22 cellular contexts compared by ENCODE assay signal in the genomic region with DNA sequence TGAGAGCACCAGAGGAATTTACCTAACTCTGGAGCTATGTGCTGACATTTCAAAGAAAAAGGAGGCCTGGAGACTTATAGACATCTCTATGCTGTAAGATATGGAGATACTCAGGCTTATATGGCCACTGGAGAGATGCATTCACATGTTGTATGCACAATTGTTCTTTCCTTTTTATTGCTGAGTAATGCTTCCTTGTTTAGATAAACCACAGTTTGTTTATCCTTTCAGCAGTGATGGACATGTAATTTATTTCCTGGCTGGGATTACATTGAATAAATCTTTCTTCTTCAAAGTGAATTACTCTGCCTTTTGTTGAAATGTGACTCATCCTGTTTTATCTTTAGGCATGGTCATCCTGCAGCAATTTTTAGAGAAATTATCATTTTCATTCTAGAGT.
"Had no signal": no experiment of that assay in that cellular context is flagged by ENCODE, and none has a peak within 500 bp of the region (broad histone marks: within the 10 kb centered on the region; RNA-seq: fewer than 3 reads in every experiment).

No MANE protein-coding gene starts in this region.

- H3K27me3 Mint-ChIP-seq: naive thymus-derived CD4-positive, alpha-beta T cell; stimulated activated memory B cell treated with anti-CD40 and anti-IgM and Interleukin-4, amounts not matched to agents 10 μg/mL and 1 μg/mL and 100 μg/mL, for 72 hours; stimulated activated naive CD8-positive, alpha-beta T cell treated with anti-CD3 and anti-CD28 coated beads, Interleukin-15, amount 100 ng/mL, for 72 hours had no signal

- H3K4me1 Mint-ChIP-seq: naive thymus-derived CD4-positive, alpha-beta T cell; stimulated activated memory B cell treated with anti-CD40 and anti-IgM and Interleukin-4, amounts not matched to agents 10 μg/mL and 1 μg/mL and 100 μg/mL, for 72 hours; stimulated activated naive CD8-positive, alpha-beta T cell treated with anti-CD3 and anti-CD28 coated beads, Interleukin-15, amount 100 ng/mL, for 72 hours had no signal

- H3K27me3 ChIP-seq: esophagus squamous epithelium, gastroesophageal sphincter, spleen, testis, transverse colon had no signal

- H3K36me3 Mint-ChIP-seq: naive thymus-derived CD4-positive, alpha-beta T cell; stimulated activated memory B cell treated with anti-CD40 and anti-IgM and Interleukin-4, amounts not matched to agents 10 μg/mL and 1 μg/mL and 100 μg/mL, for 72 hours had no signal

- H3K4me3 ChIP-seq: esophagus squamous epithelium, gastroesophageal sphincter, lung, psoas muscle, spleen, testis, transverse colon had no signal

- H3K9me3 Mint-ChIP-seq: nephron progenitor cell had no signal

- H3K4me1 ChIP-seq: esophagus squamous epithelium, gastroesophageal sphincter, parathyroid adenoma, psoas muscle, spleen, testis, transverse colon had no signal

- H3K9me3 ChIP-seq: esophagus squamous epithelium, gastroesophageal sphincter, psoas muscle, testis, transverse colon had no signal

- DNase-seq: dermis blood vessel endothelial cell; esophagus squamous epithelium; foreskin fibroblast; glutamatergic neuron; left colon; left ventricle myocardium superior; naive thymus-derived CD4-positive, alpha-beta T cell; nephron progenitor cell; psoas muscle; retina; spleen; stimulated activated CD4-positive, alpha-beta T cell treated with anti-CD3 and anti-CD28 coated beads, Interleukin-15, amount 100 ng/mL, for 24 hours; stimulated activated CD4-positive, alpha-beta T cell treated with anti-CD3 and anti-CD28 coated beads, Interleukin-1b, Interleukin-23, amount 100 ng/mL, for 48 hours; stimulated activated CD4-positive, alpha-beta T cell treated with anti-CD3 and anti-CD28 coated beads, Interleukin-4, amount 100 ng/mL, for 24 hours; stimulated activated naive CD8-positive, alpha-beta T cell treated with anti-CD3 and anti-CD28 coated beads, Interleukin-15, amount 100 ng/mL, for 72 hours; testis; transverse colon had no signal

- H3K27ac Mint-ChIP-seq: naive thymus-derived CD4-positive, alpha-beta T cell; nephron progenitor cell; stimulated activated memory B cell treated with anti-CD40 and anti-IgM and Interleukin-4, amounts not matched to agents 10 μg/mL and 1 μg/mL and 100 μg/mL, for 72 hours; stimulated activated naive CD8-positive, alpha-beta T cell treated with anti-CD3 and anti-CD28 coated beads, Interleukin-15, amount 100 ng/mL, for 72 hours had no signal

- H3K4me3 Mint-ChIP-seq: naive thymus-derived CD4-positive, alpha-beta T cell; nephron progenitor cell; stimulated activated memory B cell treated with anti-CD40 and anti-IgM and Interleukin-4, amounts not matched to agents 10 μg/mL and 1 μg/mL and 100 μg/mL, for 72 hours; stimulated activated naive CD8-positive, alpha-beta T cell treated with anti-CD3 and anti-CD28 coated beads, Interleukin-15, amount 100 ng/mL, for 72 hours had no signal

- H3K36me3 ChIP-seq: esophagus squamous epithelium, gastroesophageal sphincter, spleen, transverse colon had no signal

- ATAC-seq: gastroesophageal sphincter; left colon; left ventricle myocardium superior; naive thymus-derived CD4-positive, alpha-beta T cell; psoas muscle; sciatic nerve; stimulated activated memory B cell treated with anti-CD40 and anti-IgM and Interleukin-4, amounts not matched to agents 10 μg/mL and 1 μg/mL and 100 μg/mL, for 72 hours; stimulated activated naive CD8-positive, alpha-beta T cell treated with anti-CD3 and anti-CD28 coated beads, Interleukin-15, amount 100 ng/mL, for 72 hours had no signal

- H3K27ac ChIP-seq: esophagus squamous epithelium, gastroesophageal sphincter, parathyroid adenoma, psoas muscle, spleen, testis, transverse colon had no signal

- H3K9ac ChIP-seq: parathyroid adenoma had no signal
